ENCODE assay signal across 8 cellular contexts in the genomic region with DNA sequence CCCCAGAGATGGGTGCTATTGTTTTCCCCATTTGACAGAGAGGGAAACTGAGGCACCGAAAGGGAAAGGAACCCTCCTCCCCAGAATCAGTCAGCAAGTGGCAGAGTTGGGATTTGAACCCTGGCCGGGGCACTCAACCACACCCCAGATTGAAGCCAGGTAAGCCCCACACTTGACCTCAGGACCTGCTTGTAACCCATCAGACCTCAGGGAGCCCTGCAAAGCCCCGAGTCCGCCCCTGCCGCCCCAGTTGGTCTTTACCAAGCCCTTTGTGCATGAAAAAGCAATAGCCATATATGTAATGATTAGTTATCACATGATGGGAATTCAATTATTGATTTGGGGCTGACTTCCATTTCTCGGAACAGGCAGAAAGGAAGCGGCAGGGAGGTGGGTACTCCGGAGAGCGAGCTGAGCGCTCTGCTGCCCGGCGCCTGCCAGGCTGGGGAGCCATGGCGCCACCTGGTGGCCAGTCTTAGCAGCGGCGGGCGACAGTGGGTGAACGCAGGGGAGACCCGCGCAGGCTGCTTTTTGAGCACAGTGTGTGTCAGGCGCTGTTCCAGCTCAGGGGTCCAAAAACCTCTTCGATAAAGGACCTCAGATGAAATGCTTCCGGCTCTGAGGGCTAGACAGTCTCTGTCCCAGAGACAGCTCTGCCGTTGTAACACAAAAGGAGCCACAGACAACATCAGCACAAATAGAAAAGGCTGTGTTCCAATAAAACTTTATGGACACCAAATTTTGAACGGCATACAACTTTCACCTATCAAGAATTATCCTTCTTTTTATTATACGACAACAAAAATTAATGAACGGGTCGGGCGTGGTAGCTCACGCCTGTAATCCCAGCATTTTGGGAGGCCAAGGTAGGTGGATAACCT.
DNase-seq lines count a peak whose midpoint lies in the region; ATAC-seq and TF ChIP-seq lines count a peak whose summit lies in the region.

No MANE protein-coding gene starts in this region.

- H3K4me3 ChIP-seq in GM23338 (no peak overlapping the region), NT2/D1 (ENCODE audit: insufficient read length, low read depth) (no peak overlapping the region)

- peaks cover 3% of the 10 kb centered on the region for H3K27me3 Mint-ChIP-seq in GM23338 (ENCODE audit: insufficient read depth, low read depth, poor library complexity)

- no peak overlapping the region for H3K27ac Mint-ChIP-seq in GM23338

- peak; percentile 94 to 98 for TF ChIP-seq CTCF in GM23338 (conservative IDR thresholded peaks at IDR 0.05; ENCODE audit: low read depth in 2 of 2)

- H3K36me3 ChIP-seq in GM23338 (ENCODE audit: insufficient read depth) (no peaks in the 10 kb centered on the region), NT2/D1 (ENCODE audit: insufficient read depth, insufficient read length, low read length) (no peaks in the 10 kb centered on the region)

- H3K79me2 ChIP-seq in GM23338 (replicated peaks; ENCODE audit: insufficient read depth), result no peaks in the 10 kb centered on the region

- DNase-seq in AML-193 (lab: John Stamatoyannopoulos, UW) (peak; percentile 7 to 52), GM23338 (ENCODE audit: low spot score) (peak; percentile 83), NT2/D1 (ENCODE audit: low read depth, low spot score) (peak; percentile 68), epidermal melanocyte (ENCODE audit: insufficient read length, low spot score) (peak; percentile 37), myocyte (ENCODE audit: low read depth) (peak; percentile 46)
- DNase-seq in activated CD8-positive, alpha-beta memory T cell treated with anti-CD3 and anti-CD28 coated beads, Interleukin-2, amount 50 U/mL, for 24 hours (ENCODE audit: extremely low read depth), result peak; percentile 49
- peak; percentile 67 for DNase-seq in stimulated activated CD8-positive, alpha-beta memory T cell treated with anti-CD3 and anti-CD28 coated beads, Interleukin-7, amount 100 ng/mL, for 1 hour (ENCODE audit: low read depth in 2 of 2)

- H3K4me1 ChIP-seq in GM23338 (ENCODE audit: insufficient read depth) (no peaks in the 10 kb centered on the region), NT2/D1 (ENCODE audit: insufficient read depth, insufficient read length) (no peaks in the 10 kb centered on the region)

- H3K4me1 Mint-ChIP-seq in GM23338, result no peaks in the 10 kb centered on the region

- H3K27ac ChIP-seq in GM23338 (ENCODE audit: low read depth), result no peak overlapping the region

- no peak overlapping the region for H3K4me2 ChIP-seq in GM23338

- H2AFZ ChIP-seq in GM23338, result peak overlapping the region; percentile 67; the same call in 1 of the 2 replicates

- no peaks in the 10 kb centered on the region for H3K36me3 Mint-ChIP-seq in GM23338 (ENCODE audit: low read depth)

- no peaks in the 10 kb centered on the region for H3F3A ChIP-seq in GM23338 (replicated peaks; ENCODE audit: low read depth)

- no peaks in the 10 kb centered on the region; the same call in 2 of the 3 replicates for H3K9me3 Mint-ChIP-seq in GM23338

- H4K20me1 ChIP-seq in GM23338 (replicated peaks; ENCODE audit: insufficient read depth), result no peaks in the 10 kb centered on the region

- H3K9me2 ChIP-seq in GM23338 (ENCODE audit: insufficient read depth), result no peaks in the 10 kb centered on the region

- H3K9ac ChIP-seq in NT2/D1 (ENCODE audit: insufficient read length, low read depth), result peak overlapping the region; percentile 6

- H3K9me3 ChIP-seq in NT2/D1 (ENCODE audit: insufficient read depth, low read length), result no peaks in the 10 kb centered on the region

- H3K27me3 ChIP-seq in GM23338 (ENCODE audit: insufficient read depth) (no peaks in the 10 kb centered on the region), NT2/D1 (ENCODE audit: insufficient read depth, insufficient read length) (peaks cover 3% of the 10 kb centered on the region)

- ATAC-seq in GM23338 (peak; percentile 99), GM18511 (IDR thresholded peaks at IDR 0.05; ENCODE audit: unreplicated experiment) (no peak)

- H3K4me3 Mint-ChIP-seq in GM23338, result no peak overlapping the region

TF ChIP-seq in GM23338, 12 proteins besides CTCF, POLR2A, EP300 and RAD21:
- TF ChIP-seq, protein P1, sequence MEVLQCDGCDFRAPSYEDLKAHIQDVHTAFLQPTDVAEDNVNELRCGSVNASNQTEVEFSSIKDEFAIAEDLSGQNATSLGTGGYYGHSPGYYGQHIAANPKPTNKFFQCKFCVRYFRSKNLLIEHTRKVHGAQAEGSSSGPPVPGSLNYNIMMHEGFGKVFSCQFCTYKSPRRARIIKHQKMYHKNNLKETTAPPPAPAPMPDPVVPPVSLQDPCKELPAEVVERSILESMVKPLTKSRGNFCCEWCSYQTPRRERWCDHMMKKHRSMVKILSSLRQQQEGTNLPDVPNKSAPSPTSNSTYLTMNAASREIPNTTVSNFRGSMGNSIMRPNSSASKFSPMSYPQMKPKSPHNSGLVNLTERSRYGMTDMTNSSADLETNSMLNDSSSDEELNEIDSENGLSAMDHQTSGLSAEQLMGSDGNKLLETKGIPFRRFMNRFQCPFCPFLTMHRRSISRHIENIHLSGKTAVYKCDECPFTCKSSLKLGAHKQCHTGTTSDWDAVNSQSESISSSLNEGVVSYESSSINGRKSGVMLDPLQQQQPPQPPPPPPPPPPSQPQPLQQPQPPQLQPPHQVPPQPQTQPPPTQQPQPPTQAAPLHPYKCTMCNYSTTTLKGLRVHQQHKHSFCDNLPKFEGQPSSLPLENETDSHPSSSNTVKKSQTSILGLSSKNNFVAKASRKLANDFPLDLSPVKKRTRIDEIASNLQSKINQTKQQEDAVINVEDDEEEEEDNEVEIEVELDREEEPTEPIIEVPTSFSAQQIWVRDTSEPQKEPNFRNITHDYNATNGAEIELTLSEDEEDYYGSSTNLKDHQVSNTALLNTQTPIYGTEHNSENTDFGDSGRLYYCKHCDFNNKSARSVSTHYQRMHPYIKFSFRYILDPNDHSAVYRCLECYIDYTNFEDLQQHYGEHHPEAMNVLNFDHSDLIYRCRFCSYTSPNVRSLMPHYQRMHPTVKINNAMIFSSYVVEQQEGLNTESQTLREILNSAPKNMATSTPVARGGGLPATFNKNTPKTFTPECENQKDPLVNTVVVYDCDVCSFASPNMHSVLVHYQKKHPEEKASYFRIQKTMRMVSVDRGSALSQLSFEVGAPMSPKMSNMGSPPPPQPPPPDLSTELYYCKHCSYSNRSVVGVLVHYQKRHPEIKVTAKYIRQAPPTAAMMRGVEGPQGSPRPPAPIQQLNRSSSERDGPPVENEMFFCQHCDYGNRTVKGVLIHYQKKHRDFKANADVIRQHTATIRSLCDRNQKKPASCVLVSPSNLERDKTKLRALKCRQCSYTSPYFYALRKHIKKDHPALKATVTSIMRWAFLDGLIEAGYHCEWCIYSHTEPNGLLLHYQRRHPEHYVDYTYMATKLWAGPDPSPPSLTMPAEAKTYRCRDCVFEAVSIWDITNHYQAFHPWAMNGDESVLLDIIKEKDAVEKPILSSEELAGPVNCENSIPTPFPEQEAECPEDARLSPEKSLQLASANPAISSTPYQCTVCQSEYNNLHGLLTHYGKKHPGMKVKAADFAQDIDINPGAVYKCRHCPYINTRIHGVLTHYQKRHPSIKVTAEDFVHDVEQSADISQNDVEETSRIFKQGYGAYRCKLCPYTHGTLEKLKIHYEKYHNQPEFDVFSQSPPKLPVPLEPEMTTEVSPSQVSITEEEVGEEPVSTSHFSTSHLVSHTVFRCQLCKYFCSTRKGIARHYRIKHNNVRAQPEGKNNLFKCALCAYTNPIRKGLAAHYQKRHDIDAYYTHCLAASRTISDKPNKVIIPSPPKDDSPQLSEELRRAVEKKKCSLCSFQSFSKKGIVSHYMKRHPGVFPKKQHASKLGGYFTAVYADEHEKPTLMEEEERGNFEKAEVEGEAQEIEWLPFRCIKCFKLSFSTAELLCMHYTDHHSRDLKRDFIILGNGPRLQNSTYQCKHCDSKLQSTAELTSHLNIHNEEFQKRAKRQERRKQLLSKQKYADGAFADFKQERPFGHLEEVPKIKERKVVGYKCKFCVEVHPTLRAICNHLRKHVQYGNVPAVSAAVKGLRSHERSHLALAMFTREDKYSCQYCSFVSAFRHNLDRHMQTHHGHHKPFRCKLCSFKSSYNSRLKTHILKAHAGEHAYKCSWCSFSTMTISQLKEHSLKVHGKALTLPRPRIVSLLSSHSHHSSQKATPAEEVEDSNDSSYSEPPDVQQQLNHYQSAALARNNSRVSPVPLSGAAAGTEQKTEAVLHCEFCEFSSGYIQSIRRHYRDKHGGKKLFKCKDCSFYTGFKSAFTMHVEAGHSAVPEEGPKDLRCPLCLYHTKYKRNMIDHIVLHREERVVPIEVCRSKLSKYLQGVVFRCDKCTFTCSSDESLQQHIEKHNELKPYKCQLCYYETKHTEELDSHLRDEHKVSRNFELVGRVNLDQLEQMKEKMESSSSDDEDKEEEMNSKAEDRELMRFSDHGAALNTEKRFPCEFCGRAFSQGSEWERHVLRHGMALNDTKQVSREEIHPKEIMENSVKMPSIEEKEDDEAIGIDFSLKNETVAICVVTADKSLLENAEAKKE (CRISPR knock-in tag; IDR thresholded peaks at IDR 0.05), result no peak
- TF ChIP-seq, protein P2, sequence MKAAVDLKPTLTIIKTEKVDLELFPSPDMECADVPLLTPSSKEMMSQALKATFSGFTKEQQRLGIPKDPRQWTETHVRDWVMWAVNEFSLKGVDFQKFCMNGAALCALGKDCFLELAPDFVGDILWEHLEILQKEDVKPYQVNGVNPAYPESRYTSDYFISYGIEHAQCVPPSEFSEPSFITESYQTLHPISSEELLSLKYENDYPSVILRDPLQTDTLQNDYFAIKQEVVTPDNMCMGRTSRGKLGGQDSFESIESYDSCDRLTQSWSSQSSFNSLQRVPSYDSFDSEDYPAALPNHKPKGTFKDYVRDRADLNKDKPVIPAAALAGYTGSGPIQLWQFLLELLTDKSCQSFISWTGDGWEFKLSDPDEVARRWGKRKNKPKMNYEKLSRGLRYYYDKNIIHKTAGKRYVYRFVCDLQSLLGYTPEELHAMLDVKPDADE (IDR thresholded peaks at IDR 0.05), result no peak; the same call in 1 of the 2 replicates
- no peak for TF ChIP-seq ZNF331 (CRISPR knock-in tag; IDR thresholded peaks at IDR 0.05; ENCODE audit: low read depth)

Comparison
In these comparisons a context has a peak if more than half of its experiments do, and no peak if none do; other contexts are left out.
1. DNase-seq: peak in every context shown above with its lines; median percentile 83 in GM23338; 68 in NT2/D1; 67 in stimulated activated CD8-positive, alpha-beta memory T cell treated with anti-CD3 and anti-CD28 coated beads, Interleukin-7, amount 100 ng/mL, for 1 hour; 49 in activated CD8-positive, alpha-beta memory T cell treated with anti-CD3 and anti-CD28 coated beads, Interleukin-2, amount 50 U/mL, for 24 hours; 46 in myocyte; 37 in epidermal melanocyte; 30 in AML-193.